Comparison of ENCODE assay signal across 32 cellular contexts in genomic region chr9:81078555-81078954, GRCh38.
"Had no signal": no experiment of that assay in that cellular context is flagged by ENCODE, and none has a peak within 500 bp of the region (broad histone marks: within the 10 kb centered on the region; RNA-seq: fewer than 3 reads in every experiment).

No MANE protein-coding gene starts in this region.

- H3K36me3 ChIP-seq: adrenal gland, esophagus muscularis mucosa, heart left ventricle had no signal

- H3K9me3 ChIP-seq: adrenal gland, body of pancreas, esophagus muscularis mucosa, heart left ventricle had no signal

- ATAC-seq: activated CD4-positive, alpha-beta T cell treated with anti-CD3 and anti-CD28 coated beads for 36 hours; activated CD8-positive, alpha-beta memory T cell treated with anti-CD3 and anti-CD28 coated beads, Interleukin-2, amount 10 ng/mL, durations not matched to agents 7 days and 5 days; activated CD8-positive, alpha-beta T cell treated with anti-CD3 and anti-CD28 coated beads, Interleukin-2, amount 10 ng/mL, durations not matched to agents 7 days and 5 days; activated naive CD8-positive, alpha-beta T cell treated with anti-CD3 and anti-CD28 coated beads, Interleukin-2, amount 50 U/mL, for 24 hours; body of pancreas; effector memory CD8-positive, alpha-beta T cell; heart left ventricle; T-helper 17 cell had no signal

- H3K4me3 ChIP-seq: adrenal gland, body of pancreas, esophagus muscularis mucosa, heart left ventricle had no signal

- H3K4me1 ChIP-seq: body of pancreas had no signal

- DNase-seq: activated CD4-positive, alpha-beta memory T cell treated with anti-CD3 and anti-CD28 coated beads for 36 hours; activated CD4-positive, alpha-beta T cell treated with anti-CD3 and anti-CD28 coated beads for 36 hours; activated CD4-positive, alpha-beta T cell treated with anti-CD3 and anti-CD28 coated beads, Interleukin-2, amount 10 ng/mL, durations not matched to agents 24 days and 14 days; activated CD4-positive, CD25-positive, alpha-beta regulatory T cell; activated CD4-positive, CD25-positive, alpha-beta regulatory T cell treated with anti-CD3 and anti-CD28 coated beads, Interleukin-2, amount 50 U/mL, for 72 hours; activated CD8-positive, alpha-beta memory T cell treated with anti-CD3 and anti-CD28 coated beads, Interleukin-2, amount 10 ng/mL, durations not matched to agents 7 days and 5 days; activated CD8-positive, alpha-beta memory T cell treated with anti-CD3 and anti-CD28 coated beads, Interleukin-2, amount 50 U/mL, for 4 hours; activated CD8-positive, alpha-beta T cell treated with anti-CD3 and anti-CD28 coated beads, Interleukin-2, amount 10 ng/mL, durations not matched to agents 7 days and 5 days; activated effector memory CD4-positive, alpha-beta T cell treated with anti-CD3 and anti-CD28 coated beads, Interleukin-2, amount 50 U/mL, for 16 hours; activated naive CD4-positive, alpha-beta T cell treated with anti-CD3 and anti-CD28 coated beads for 36 hours; activated naive CD8-positive, alpha-beta T cell treated with anti-CD3 and anti-CD28 coated beads for 36 hours; activated naive CD8-positive, alpha-beta T cell treated with anti-CD3 and anti-CD28 coated beads, Interleukin-2, amount 50 U/mL, for 24 hours; activated T-cell treated with anti-CD3 and anti-CD28 coated beads, Interleukin-2, amount 50 U/mL, for 1 hour; activated T-cell treated with anti-CD3 and anti-CD28 coated beads, Interleukin-2, amount 50 U/mL, for 48 hours; adrenal gland; amygdala; aorta; body of pancreas; caudate nucleus; cortex of kidney; dermis blood vessel endothelial cell; effector CD4-positive, alpha-beta T cell; effector memory CD8-positive, alpha-beta T cell; erythroblast; foreskin fibroblast; glutamatergic neuron; heart left ventricle; T-helper 17 cell; T1000 had no signal

- H3K27ac ChIP-seq: adrenal gland, body of pancreas, esophagus muscularis mucosa, heart left ventricle had no signal

- H3K27me3 ChIP-seq: adrenal gland, body of pancreas, esophagus muscularis mucosa, heart left ventricle had no signal

- FAIRE-seq: colon, frontal cortex had no signal
